ENCODE assay signal across 14 cellular contexts in the genomic region with DNA sequence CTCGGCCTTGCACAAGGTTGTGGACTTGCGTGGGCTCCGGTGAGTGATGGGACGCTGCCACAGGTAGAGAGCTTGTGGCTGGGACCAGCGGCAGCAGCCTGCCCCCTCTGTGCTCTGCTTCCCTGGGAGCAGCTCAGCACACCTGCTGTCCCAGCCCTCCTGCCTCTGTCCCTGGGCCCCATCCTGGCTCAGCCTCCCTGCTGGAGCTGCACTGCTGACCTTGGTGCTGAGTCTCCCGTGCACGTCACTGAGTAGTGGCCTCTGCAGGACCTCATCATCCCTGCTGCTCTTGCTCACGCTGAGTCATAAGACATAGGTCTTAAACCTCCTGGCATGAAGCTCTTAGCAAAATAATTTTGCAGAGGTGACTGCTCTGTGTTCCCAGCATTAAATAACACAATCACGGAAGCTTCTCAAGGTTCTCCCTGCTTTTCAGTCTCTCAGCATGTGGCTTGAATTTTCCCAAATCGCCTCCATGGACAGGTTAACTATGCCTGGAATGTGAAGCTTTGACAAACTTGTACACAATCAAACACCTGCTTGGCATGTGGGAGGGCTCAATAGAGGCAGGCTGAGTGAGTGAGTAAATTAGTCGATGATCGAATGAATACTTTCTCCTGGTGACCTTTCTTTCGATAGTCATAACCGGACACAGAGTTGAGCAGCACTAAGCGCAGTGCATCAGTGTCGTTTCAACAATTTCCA.
DNase-seq lines count a peak whose midpoint lies in the region; ATAC-seq, FAIRE-seq and TF ChIP-seq lines count a peak whose summit lies in the region.
"Had no signal": no experiment of that assay in that cellular context is flagged by ENCODE, and none has a peak within 500 bp of the region (broad histone marks: within the 10 kb centered on the region; RNA-seq: fewer than 3 reads in every experiment).

No MANE protein-coding gene starts in this region.

- ATAC-seq in esophagus mucosa: peak; percentile 91
- no peak for ATAC-seq in HG03521 (IDR thresholded peaks at IDR 0.05; ENCODE audit: unreplicated experiment)

- H4K20me1 ChIP-seq in neural progenitor cell (ENCODE audit: low read depth): no peaks in the 10 kb centered on the region

- H3K36me3 Mint-ChIP-seq in neural progenitor cell: no peaks in the 10 kb centered on the region

- H3K4me2 ChIP-seq in neural progenitor cell: no peak overlapping the region
- H3K4me2 ChIP-seq: smooth muscle cell had no signal

- H3K36me3 ChIP-seq in neural progenitor cell: no peaks in the 10 kb centered on the region
- H3K36me3 ChIP-seq: uterus had no signal

- H3F3A ChIP-seq in neural progenitor cell (ENCODE audit: low read depth): no peaks in the 10 kb centered on the region

- H3K9ac ChIP-seq in neural progenitor cell: no peak overlapping the region

- no peak for FAIRE-seq in D721Med (lab: Jason Lieb, UNC)

- no peak overlapping the region for H3K4me3 ChIP-seq in neural progenitor cell
- H3K4me3 ChIP-seq: smooth muscle cell, uterus had no signal

- H3K9me3 Mint-ChIP-seq in neural progenitor cell: no peaks in the 10 kb centered on the region

- H3K27ac ChIP-seq in neural progenitor cell: no peak overlapping the region
- H3K27ac ChIP-seq: uterus had no signal

- no peak for TF ChIP-seq CTCF in neural progenitor cell (IDR thresholded peaks at IDR 0.05)
- no peak for TF ChIP-seq CTCF in D721Med (IDR thresholded peaks at IDR 0.05; ENCODE audit: insufficient read depth, missing control alignments)

- no peaks in the 10 kb centered on the region for H3K9me3 ChIP-seq in neural progenitor cell (ENCODE audit: low read depth)
- H3K9me3 ChIP-seq: uterus had no signal

- H2AFZ ChIP-seq in neural progenitor cell (replicated peaks): no peak overlapping the region

- H3K4me1 ChIP-seq in neural progenitor cell: no peaks in the 10 kb centered on the region
- H3K4me1 ChIP-seq: uterus had no signal

- H3K27ac Mint-ChIP-seq in neural progenitor cell: no peak overlapping the region

- DNase-seq in ELF-1 (ENCODE audit: low read depth, low spot score) (peak; percentile 47), RKO (ENCODE audit: low spot score) (peak; percentile 83), neural progenitor cell (ENCODE audit: low spot score) (peak; percentile 14), HUDEP-2 (lab: John Stamatoyannopoulos, UW; ENCODE audit: unreplicated experiment in 76 of 76) (no peak), D721Med (ENCODE audit: insufficient read length, low spot score) (no peak)
- DNase-seq in NK-92 treated with Interleukin-12 subunit alpha and Interleukin-12 subunit beta, amount 100 ng/mL, for 24 hours (lab: John Stamatoyannopoulos, UW): no peak
- DNase-seq: C1 segment of cervical spinal cord; effector memory CD4-positive, alpha-beta T cell; Karpas-422; NCI-H2227 treated with DMSO at 0.1 percent for 48 hours; uterus had no signal

- H3K27me3 ChIP-seq in neural progenitor cell: no peaks in the 10 kb centered on the region
- H3K27me3 ChIP-seq: uterus had no signal

- peaks cover 2% of the 10 kb centered on the region for H3K27me3 Mint-ChIP-seq in neural progenitor cell (ENCODE audit: insufficient read depth, low read depth)

- no peak overlapping the region for H3K4me3 Mint-ChIP-seq in neural progenitor cell

- peaks cover 12% of the 10 kb centered on the region for H3K4me1 Mint-ChIP-seq in neural progenitor cell

- no peaks in the 10 kb centered on the region for H3K79me2 ChIP-seq in neural progenitor cell (ENCODE audit: low read depth)

Comparison
In these comparisons a context has a peak if more than half of its experiments do, and no peak if none do; other contexts are left out.
1. DNase-seq: peak in ELF-1 (single experiment), RKO (single experiment) and neural progenitor cell (single experiment); none in HUDEP-2 (0 of 76), D721Med (single experiment) and NK-92 treated with Interleukin-12 subunit alpha and Interleukin-12 subunit beta, amount 100 ng/mL, for 24 hours (single experiment).